Comparison of ENCODE assay signal across 15 cellular contexts in the genomic region with DNA sequence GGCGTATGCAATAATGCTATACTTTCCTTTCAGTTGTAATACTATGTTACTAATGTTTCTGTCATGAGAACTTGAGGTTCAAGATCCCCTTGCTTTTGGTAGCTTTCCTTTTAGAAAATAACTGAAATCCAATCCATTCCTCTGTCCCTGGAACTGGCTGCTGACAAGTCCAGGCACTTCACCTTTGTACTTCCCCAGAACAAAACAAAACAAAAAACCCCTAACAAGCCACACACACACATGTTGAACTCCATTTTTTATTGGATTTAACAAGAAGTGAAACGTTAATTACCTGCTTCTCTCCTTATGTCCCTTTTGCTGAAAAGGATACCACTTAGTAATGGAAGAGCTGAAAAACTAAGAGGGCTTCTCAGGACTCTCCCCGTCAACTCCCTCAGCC. TPM values are rescaled to one million over a fixed set of nuclear protein-coding genes. Genes with fewer than 3 reads are reported as not detected.
DNase-seq lines count a peak whose midpoint lies in the region; ATAC-seq and TF ChIP-seq lines count a peak whose summit lies in the region.
"Had no signal": no experiment of that assay in that cellular context is flagged by ENCODE, and none has a peak within 500 bp of the region (broad histone marks: within the 10 kb centered on the region; RNA-seq: fewer than 3 reads in every experiment).

No MANE protein-coding gene starts in this region.

- peaks cover 0 to 57% of the 10 kb centered on the region in 2 donors for H3K36me3 ChIP-seq in gastrocnemius medialis

- H3K27me3 ChIP-seq in gastrocnemius medialis = no peaks in the 10 kb centered on the region
- H3K27me3 ChIP-seq: MG63, pancreas had no signal

- intact Hi-C loops in activated CD4-positive, alpha-beta memory T cell treated with anti-CD3 and anti-CD28 coated beads for 36 hours (cut with micrococcal nuclease) = no loop called here
- intact Hi-C loops in gastrocnemius medialis (cut with DNase I; ENCODE audit: low total_unique reads) = no loop called here

- TF ChIP-seq POLR2A in gastrocnemius medialis (IDR thresholded peaks at IDR 0.05) = no peak

- peaks cover 5 to 14% of the 10 kb centered on the region in 2 donors for H3K4me1 ChIP-seq in gastrocnemius medialis
- H3K4me1 ChIP-seq: pancreas had no signal

- H3K9me3 ChIP-seq in T-helper 17 cell (ENCODE audit: control insufficient read depth, low read length, poor library complexity, severe bottlenecking) (no peaks in the 10 kb centered on the region), gastrocnemius medialis (no peaks in the 10 kb centered on the region)
- H3K9me3 ChIP-seq: MG63, pancreas had no signal

- POLR2A ChIA-PET in activated CD4-positive, alpha-beta memory T cell treated with anti-CD3 and anti-CD28 coated beads for 36 hours (lab: Charles Lee) = no interaction called here
- POLR2A ChIA-PET in activated CD4-positive, alpha-beta memory T cell treated with anti-CD3 and anti-CD28 coated beads, Interleukin-2, amount 10 ng/mL, durations not matched to agents 7 days and 5 days (lab: Charles Lee) = interaction anchor here (1.3 kb wide), 1 partner anchor 130 kb away, joined by 3 read pairs; no protein-coding TSS in a partner anchor

- no peaks in the 10 kb centered on the region for H3K27me3 Mint-ChIP-seq in activated CD4-positive, alpha-beta memory T cell treated with anti-CD3 and anti-CD28 coated beads for 36 hours
- no peaks in the 10 kb centered on the region for H3K27me3 Mint-ChIP-seq in activated CD4-positive, alpha-beta memory T cell treated with anti-CD3 and anti-CD28 coated beads, Interleukin-2, amount 10 ng/mL, durations not matched to agents 7 days and 5 days
- no peaks in the 10 kb centered on the region for H3K27me3 Mint-ChIP-seq in T-helper 17 cell

- CTCF ChIA-PET in activated CD4-positive, alpha-beta memory T cell treated with anti-CD3 and anti-CD28 coated beads for 36 hours (lab: Charles Lee) = interaction anchor here (1.2 to 1.5 kb wide), 3 partner anchors 132 to 155 kb away, joined by 3 to 8 read pairs (median 7); no protein-coding TSS in a partner anchor
- CTCF ChIA-PET in activated CD4-positive, alpha-beta memory T cell treated with anti-CD3 and anti-CD28 coated beads, Interleukin-2, amount 10 ng/mL, durations not matched to agents 7 days and 5 days (lab: Charles Lee) = interaction anchor here (0.8 to 1.2 kb wide), 2 partner anchors 25 to 152 kb away, joined by 3 read pairs; no protein-coding TSS in a partner anchor

- peak overlapping the region; percentile 59 for H3K27ac Mint-ChIP-seq in activated CD4-positive, alpha-beta memory T cell treated with anti-CD3 and anti-CD28 coated beads for 36 hours
- no peak overlapping the region for H3K27ac Mint-ChIP-seq in activated CD4-positive, alpha-beta memory T cell treated with anti-CD3 and anti-CD28 coated beads, Interleukin-2, amount 10 ng/mL, durations not matched to agents 7 days and 5 days
- peak overlapping the region; percentile 82 for H3K27ac Mint-ChIP-seq in T-helper 17 cell

- no peak overlapping the region for H3K4me3 ChIP-seq in gastrocnemius medialis
- H3K4me3 ChIP-seq: MG63, pancreas had no signal

- H3K4me1 Mint-ChIP-seq in activated CD4-positive, alpha-beta memory T cell treated with anti-CD3 and anti-CD28 coated beads for 36 hours (ENCODE audit: low read depth) = no peaks in the 10 kb centered on the region
- H3K4me1 Mint-ChIP-seq in activated CD4-positive, alpha-beta memory T cell treated with anti-CD3 and anti-CD28 coated beads, Interleukin-2, amount 10 ng/mL, durations not matched to agents 7 days and 5 days = no peaks in the 10 kb centered on the region
- peaks cover 13% of the 10 kb centered on the region for H3K4me1 Mint-ChIP-seq in T-helper 17 cell

- no peak for DNase-seq in activated CD4-positive, alpha-beta memory T cell treated with anti-CD3 and anti-CD28 coated beads for 36 hours
- DNase-seq in activated CD4-positive, alpha-beta memory T cell treated with anti-CD3 and anti-CD28 coated beads, Interleukin-2, amount 10 ng/mL, durations not matched to agents 7 days and 5 days = no peak
- DNase-seq in T-helper 17 cell (no peak), epithelial cell of prostate (ENCODE audit: low read depth, low spot score) (no peak), gastrocnemius medialis (no peak), NCI-H2196 (lab: John Stamatoyannopoulos, UW; ENCODE audit: unreplicated experiment) (no peak), GM13976 (ENCODE audit: low spot score) (no peak)
- DNase-seq: head of caudate nucleus; left colon; MG63; pancreas; stimulated activated CD8-positive, alpha-beta memory T cell treated with anti-CD3 and anti-CD28 coated beads, Interleukin-4, amount 100 ng/mL, for 48 hours had no signal

- TF ChIP-seq CTCF in gastrocnemius medialis (IDR thresholded peaks at IDR 0.05 in 4 of 5, conservative IDR thresholded peaks at IDR 0.05 in 1 of 5) = no peak
- TF ChIP-seq CTCF in GM13976 (IDR thresholded peaks at IDR 0.05; ENCODE audit: borderline replicate concordance, control extremely low read depth, extremely low read depth, insufficient read depth, missing control alignments) = no peak

- no peaks in the 10 kb centered on the region for H3K9me3 Mint-ChIP-seq in activated CD4-positive, alpha-beta memory T cell treated with anti-CD3 and anti-CD28 coated beads for 36 hours
- no peaks in the 10 kb centered on the region for H3K9me3 Mint-ChIP-seq in activated CD4-positive, alpha-beta memory T cell treated with anti-CD3 and anti-CD28 coated beads, Interleukin-2, amount 10 ng/mL, durations not matched to agents 7 days and 5 days
- H3K9me3 Mint-ChIP-seq: T-helper 1 cell treated with Interleukin-12 subunit alpha and Interleukin-12 subunit beta and Interleukin-4 antibody, amounts not matched to agents 30 μg/mL and 1 μg/mL, for 36 hours had no signal

- peaks cover 32% of the 10 kb centered on the region for H3K36me3 Mint-ChIP-seq in activated CD4-positive, alpha-beta memory T cell treated with anti-CD3 and anti-CD28 coated beads for 36 hours
- H3K36me3 Mint-ChIP-seq in activated CD4-positive, alpha-beta memory T cell treated with anti-CD3 and anti-CD28 coated beads, Interleukin-2, amount 10 ng/mL, durations not matched to agents 7 days and 5 days (ENCODE audit: low read depth) = peaks cover 41% of the 10 kb centered on the region
- H3K36me3 Mint-ChIP-seq in T-helper 17 cell (ENCODE audit: low read depth) = peaks cover 12% of the 10 kb centered on the region

- in situ Hi-C loops in gastrocnemius medialis (cut with MboI; ENCODE audit: low sequenced_read_pairs in 4 of 4) = no loop called here
- in situ Hi-C loops in GM13976 (cut with MboI; ENCODE audit: low sequenced_read_pairs, unreplicated experiment) = no loop called here

- no peak for ATAC-seq in T-helper 17 cell
- ATAC-seq in gastrocnemius medialis = no peak
- ATAC-seq in GM18858 (IDR thresholded peaks at IDR 0.05; ENCODE audit: unreplicated experiment) = no peak
- ATAC-seq: left colon, pancreas had no signal

- H3K27ac ChIP-seq in epithelial cell of prostate (peak overlapping the region; percentile 88), gastrocnemius medialis (peak overlapping the region in 3 of 4 donors; percentile 20 to 51 (median 46))
- H3K27ac ChIP-seq: pancreas had no signal

- H3K4me3 Mint-ChIP-seq in activated CD4-positive, alpha-beta memory T cell treated with anti-CD3 and anti-CD28 coated beads for 36 hours = no peak overlapping the region
- H3K4me3 Mint-ChIP-seq in activated CD4-positive, alpha-beta memory T cell treated with anti-CD3 and anti-CD28 coated beads, Interleukin-2, amount 10 ng/mL, durations not matched to agents 7 days and 5 days = no peak overlapping the region
- no peak overlapping the region for H3K4me3 Mint-ChIP-seq in T-helper 17 cell
- H3K4me3 Mint-ChIP-seq: T-helper 1 cell treated with Interleukin-12 subunit alpha and Interleukin-12 subunit beta and Interleukin-4 antibody, amounts not matched to agents 30 μg/mL and 1 μg/mL, for 36 hours had no signal

RNA-seq across cellular contexts. Expression of gene SDC3, which starts 26.1 kb away (rescaled TPM):
- total RNA-seq in activated CD4-positive, alpha-beta memory T cell treated with anti-CD3 and anti-CD28 coated beads for 36 hours = under 1 TPM; 0.12 to 0.17 TPM
- total RNA-seq in activated CD4-positive, alpha-beta memory T cell treated with anti-CD3 and anti-CD28 coated beads, Interleukin-2, amount 10 ng/mL, durations not matched to agents 7 days and 5 days = not detected
- total RNA-seq in T-helper 17 cell (under 1 TPM; 0.32 to 0.34 TPM), gastrocnemius medialis (1 to 10 TPM; 2.7 to 5.6 (median 3.0) TPM)
- total RNA-seq: OCI-LY7 had no signal
